In the genomic region with DNA sequence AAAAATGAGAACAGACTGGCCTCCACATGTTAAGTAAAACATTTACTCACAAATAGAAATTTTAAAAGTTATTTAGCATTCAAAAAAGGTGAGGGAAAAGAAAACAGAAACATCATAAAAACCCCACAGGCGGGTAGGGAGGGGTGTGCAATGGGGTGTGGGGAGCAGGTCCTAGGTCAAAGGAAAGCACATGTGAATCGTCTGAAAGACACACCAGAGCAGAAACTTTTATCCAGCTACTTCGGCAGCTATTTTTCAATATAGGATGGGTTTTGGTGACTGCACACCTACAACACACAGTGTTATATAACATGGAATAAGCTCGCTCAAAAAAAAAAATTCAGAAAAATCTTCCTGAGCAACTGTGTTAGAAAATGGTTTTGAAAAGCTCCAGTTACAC, we compare ENCODE assay signal across 8 cellular contexts. TPM values are rescaled to one million over a fixed set of nuclear protein-coding genes. Genes with fewer than 3 reads are reported as not detected.
DNase-seq lines count a peak whose midpoint lies in the region; ATAC-seq and TF ChIP-seq lines count a peak whose summit lies in the region.

No MANE protein-coding gene starts in this region.

- H3K27me3 ChIP-seq in BJ (ENCODE audit: control insufficient read depth, insufficient read depth, low read length) = no peaks in the 10 kb centered on the region

- no peaks in the 10 kb centered on the region for H3K9me3 ChIP-seq in mucosa of descending colon

- peaks cover 28% of the 10 kb centered on the region for H3K4me1 ChIP-seq in mucosa of descending colon (ENCODE audit: low read depth)

- intact Hi-C loops in mucosa of descending colon (cut with DNase I, micrococcal nuclease) = no loop called here

- TF ChIP-seq CTCF in BJ (IDR thresholded peaks at IDR 0.05; ENCODE audit: insufficient read depth, low read depth, low read length) (no peak), LNCaP clone FGC (IDR thresholded peaks at IDR 0.05; ENCODE audit: control insufficient read depth, extremely low read depth, insufficient read depth) (no peak), cardiac fibroblast (IDR thresholded peaks at IDR 0.05; ENCODE audit: low read depth, low read length) (no peak), mucosa of descending colon (IDR thresholded peaks at IDR 0.05) (no peak)

- H3K4me3 ChIP-seq in BJ (ENCODE audit: low read depth, low read length) (peak overlapping the region; percentile 79), LNCaP clone FGC (ENCODE audit: low read depth, low read length) (peak overlapping the region; percentile 77), cardiac fibroblast (replicated peaks in 1 of 2; ENCODE audit: low read depth in 2 of 2, low read length in 2 of 2) (peak overlapping the region; percentile 58 to 82), mucosa of descending colon (peak overlapping the region; percentile 72)

- DNase-seq in BJ (ENCODE audit: low read depth) (no peak), LNCaP clone FGC (ENCODE audit: low read depth) (no peak), cardiac fibroblast (ENCODE audit: low read depth in 2 of 2) (no peak), mucosa of descending colon (peak in 1 of 3 donors; percentile 47), middle frontal gyrus (ENCODE audit: extremely low spot score, low spot score) (no peak), CD1c-positive myeloid dendritic cell (ENCODE audit: extremely low spot score) (no peak), HEK293T (ENCODE audit: extremely low spot score) (no peak)

- H3K36me3 ChIP-seq in BJ (ENCODE audit: control insufficient read depth, insufficient read depth, low read length) = no peaks in the 10 kb centered on the region
- H3K36me3 ChIP-seq in mucosa of descending colon (ENCODE audit: low read depth) = no peaks in the 10 kb centered on the region

- ATAC-seq in mucosa of descending colon (no peak), HG03196 (IDR thresholded peaks at IDR 0.05; ENCODE audit: unreplicated experiment) (no peak)

- CTCF ChIA-PET in BJ (lab: Yijun Ruan, JAX) = interaction anchor here (0.6 to 1.6 kb wide), 2 partner anchors 21 to 439 kb away, joined by 3 to 7 read pairs; no protein-coding TSS in a partner anchor
- CTCF ChIA-PET in HEK293T (lab: Yijun Ruan, JAX) = interaction anchor here (1.1 kb wide), 2 partner anchors 9 to 19 kb away, joined by 3 read pairs; no protein-coding TSS in a partner anchor

- POLR2A ChIA-PET in BJ (lab: Charles Lee) (interaction anchor here (0.6 kb wide), 1 partner anchor 375 kb away, joined by 9 read pairs; no protein-coding TSS in a partner anchor), HEK293T (lab: Yijun Ruan, JAX) (interaction anchor here (1.2 kb wide), 1 partner anchor 81 kb away, joined by 9 read pairs; a partner anchor contains a TSS)

TF ChIP-seq in HEK293T, 16 proteins besides CTCF, POLR2A, EP300 and RAD21:
- TF ChIP-seq TARDBP (IDR thresholded peaks at IDR 0.05) (no peak), ARNT (IDR thresholded peaks at IDR 0.05) (no peak), FOXM1 (IDR thresholded peaks at IDR 0.05; ENCODE audit: borderline replicate concordance) (no peak), ELF4 (IDR thresholded peaks at IDR 0.05) (no peak), NFRKB (IDR thresholded peaks at IDR 0.05) (no peak), LEF1 (IDR thresholded peaks at IDR 0.05; ENCODE audit: borderline replicate concordance) (no peak), CTBP1 (IDR thresholded peaks at IDR 0.05; ENCODE audit: borderline replicate concordance) (no peak), L3MBTL2 (conservative IDR thresholded peaks at IDR 0.05) (no peak), SP1 (IDR thresholded peaks at IDR 0.05) (no peak), FOXA1 (IDR thresholded peaks at IDR 0.05) (no peak), ZNF384 (IDR thresholded peaks at IDR 0.05) (no peak), FOXK2 (IDR thresholded peaks at IDR 0.05) (no peak)
- TF ChIP-seq, protein P1, sequence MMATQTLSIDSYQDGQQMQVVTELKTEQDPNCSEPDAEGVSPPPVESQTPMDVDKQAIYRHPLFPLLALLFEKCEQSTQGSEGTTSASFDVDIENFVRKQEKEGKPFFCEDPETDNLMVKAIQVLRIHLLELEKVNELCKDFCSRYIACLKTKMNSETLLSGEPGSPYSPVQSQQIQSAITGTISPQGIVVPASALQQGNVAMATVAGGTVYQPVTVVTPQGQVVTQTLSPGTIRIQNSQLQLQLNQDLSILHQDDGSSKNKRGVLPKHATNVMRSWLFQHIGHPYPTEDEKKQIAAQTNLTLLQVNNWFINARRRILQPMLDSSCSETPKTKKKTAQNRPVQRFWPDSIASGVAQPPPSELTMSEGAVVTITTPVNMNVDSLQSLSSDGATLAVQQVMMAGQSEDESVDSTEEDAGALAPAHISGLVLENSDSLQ (IDR thresholded peaks at IDR 0.05) = no peak
TF ChIP-seq in HEK293T: peak in this region for 0.

RNA-seq across cellular contexts. Expression of a gene that starts 1.6 kb away (rescaled TPM):
- polyA plus RNA-seq in BJ (2011; rRNA removed) = 13.3 and 21.4 TPM in 2 replicates
- 17.0 and 17.4 TPM in 2 replicates for polyA minus RNA-seq in BJ (2011; rRNA and poly(A)+ RNA removed)
- 10 to 100 TPM; 29.9 to 52.9 (median 38.4) TPM for total RNA-seq in mucosa of descending colon
